26 cellular contexts compared by ENCODE assay signal in genomic region chr10:132698211-132698751, GRCh38.
DNase-seq lines count a peak whose midpoint lies in the region; ATAC-seq and TF ChIP-seq lines count a peak whose summit lies in the region.
"Had no signal": no experiment of that assay in that cellular context is flagged by ENCODE, and none has a peak within 500 bp of the region (broad histone marks: within the 10 kb centered on the region; RNA-seq: fewer than 3 reads in every experiment).

No MANE protein-coding gene starts in this region.

- peaks cover 11% of the 10 kb centered on the region for H4K20me1 ChIP-seq in neural progenitor cell (ENCODE audit: low read depth)

- H3K27me3 Mint-ChIP-seq in endodermal cell (ENCODE audit: insufficient read depth) (no peaks in the 10 kb centered on the region), neural progenitor cell (ENCODE audit: insufficient read depth, low read depth) (no peaks in the 10 kb centered on the region)
- no peaks in the 10 kb centered on the region for H3K27me3 Mint-ChIP-seq in activated naive CD8-positive, alpha-beta T cell treated with anti-CD3 and anti-CD28 coated beads, Interleukin-2, amount 50 U/mL, for 24 hours
- H3K27me3 Mint-ChIP-seq: activated CD4-positive, alpha-beta T cell treated with anti-CD3 and anti-CD28 coated beads, Interleukin-2, amount 10 ng/mL, durations not matched to agents 7 days and 5 days; activated CD8-positive, alpha-beta memory T cell treated with anti-CD3 and anti-CD28 coated beads, Interleukin-2, amount 10 ng/mL, durations not matched to agents 7 days and 5 days; CD8-positive, alpha-beta memory T cell; naive thymus-derived CD8-positive, alpha-beta T cell; stimulated activated naive CD8-positive, alpha-beta T cell treated with anti-CD3 and anti-CD28 coated beads, Interleukin-15, Interleukin-2, amounts not matched to agents 100 ng/mL and 50 ng/mL, for 24 hours had no signal

- H3K4me3 ChIP-seq in right atrium auricular region (no peak overlapping the region), endodermal cell (ENCODE audit: low read length) (no peak overlapping the region), neural progenitor cell (no peak overlapping the region)
- H3K4me3 ChIP-seq: HAP-1, tibial nerve had no signal

- no peak overlapping the region for H3K9ac ChIP-seq in endodermal cell (ENCODE audit: extremely low read depth, low read length, poor library complexity, severe bottlenecking)
- no peak overlapping the region for H3K9ac ChIP-seq in neural progenitor cell
- H3K9ac ChIP-seq: parathyroid adenoma had no signal

- H3K36me3 ChIP-seq in right atrium auricular region = peaks cover 14% of the 10 kb centered on the region
- no peaks in the 10 kb centered on the region for H3K36me3 ChIP-seq in endodermal cell (ENCODE audit: control insufficient read depth, insufficient read depth, low read length)
- no peaks in the 10 kb centered on the region for H3K36me3 ChIP-seq in neural progenitor cell
- H3K36me3 ChIP-seq: HAP-1, WERI-Rb-1 had no signal

- peaks cover 7% of the 10 kb centered on the region for H3K9me3 Mint-ChIP-seq in endodermal cell
- peaks cover 7% of the 10 kb centered on the region for H3K9me3 Mint-ChIP-seq in neural progenitor cell
- peaks cover 13% of the 10 kb centered on the region for H3K9me3 Mint-ChIP-seq in activated naive CD8-positive, alpha-beta T cell treated with anti-CD3 and anti-CD28 coated beads, Interleukin-2, amount 50 U/mL, for 24 hours

- peak; percentile 8 for DNase-seq in left cardiac atrium
- no peak for DNase-seq in right atrium auricular region (ENCODE audit: low spot score)
- peak; percentile 34 for DNase-seq in endodermal cell
- DNase-seq in neural progenitor cell (ENCODE audit: low spot score) = no peak
- no peak for DNase-seq in NCI-H524 treated with DMSO at 0.1 percent for 48 hours (lab: John Stamatoyannopoulos, UW)
- DNase-seq in anterior cingulate cortex (lab: John Stamatoyannopoulos, UW) = no peak
- no peak for DNase-seq in NCI-H748 (lab: John Stamatoyannopoulos, UW; ENCODE audit: unreplicated experiment)
- DNase-seq in activated naive CD8-positive, alpha-beta T cell treated with anti-CD3 and anti-CD28 coated beads, Interleukin-2, amount 50 U/mL, for 24 hours = no peak
- DNase-seq: activated CD4-positive, alpha-beta T cell treated with anti-CD3 and anti-CD28 coated beads, Interleukin-2, amount 10 ng/mL, durations not matched to agents 7 days and 5 days; activated CD8-positive, alpha-beta memory T cell treated with anti-CD3 and anti-CD28 coated beads, Interleukin-2, amount 10 ng/mL, durations not matched to agents 7 days and 5 days; activated naive CD4-positive, alpha-beta T cell treated with anti-CD3 and anti-CD28 coated beads, Interleukin-2, amount 50 U/mL, for 16 hours; AML-193; central memory CD4-positive, alpha-beta T cell; foreskin fibroblast; GF-D8; NCI-H2081; NCI-H345; WERI-Rb-1 had no signal

- H3K4me1 Mint-ChIP-seq in endodermal cell = no peaks in the 10 kb centered on the region
- H3K4me1 Mint-ChIP-seq in neural progenitor cell = peaks cover 8% of the 10 kb centered on the region
- H3K4me1 Mint-ChIP-seq in activated naive CD8-positive, alpha-beta T cell treated with anti-CD3 and anti-CD28 coated beads, Interleukin-2, amount 50 U/mL, for 24 hours = no peaks in the 10 kb centered on the region

- ATAC-seq in left cardiac atrium = no peak
- ATAC-seq in activated naive CD8-positive, alpha-beta T cell treated with anti-CD3 and anti-CD28 coated beads, Interleukin-2, amount 50 U/mL, for 24 hours = no peak
- ATAC-seq: activated CD8-positive, alpha-beta memory T cell treated with anti-CD3 and anti-CD28 coated beads, Interleukin-2, amount 10 ng/mL, durations not matched to agents 7 days and 5 days; left colon; naive thymus-derived CD8-positive, alpha-beta T cell had no signal

- peaks cover 0 to 11% of the 10 kb centered on the region in 2 donors for H3K4me1 ChIP-seq in right atrium auricular region
- no peaks in the 10 kb centered on the region for H3K4me1 ChIP-seq in endodermal cell (ENCODE audit: control insufficient read depth, insufficient read depth, low read length)
- no peaks in the 10 kb centered on the region for H3K4me1 ChIP-seq in neural progenitor cell
- H3K4me1 ChIP-seq: HAP-1, parathyroid adenoma had no signal

- H3K4me3 Mint-ChIP-seq in endodermal cell (no peak overlapping the region), neural progenitor cell (no peak overlapping the region)
- no peak overlapping the region for H3K4me3 Mint-ChIP-seq in activated naive CD8-positive, alpha-beta T cell treated with anti-CD3 and anti-CD28 coated beads, Interleukin-2, amount 50 U/mL, for 24 hours
- H3K4me3 Mint-ChIP-seq: activated CD4-positive, alpha-beta T cell treated with anti-CD3 and anti-CD28 coated beads, Interleukin-2, amount 10 ng/mL, durations not matched to agents 7 days and 5 days; activated CD8-positive, alpha-beta memory T cell treated with anti-CD3 and anti-CD28 coated beads, Interleukin-2, amount 10 ng/mL, durations not matched to agents 7 days and 5 days; CD8-positive, alpha-beta memory T cell; mesothelial cell of epicardium; naive thymus-derived CD8-positive, alpha-beta T cell; stimulated activated naive CD8-positive, alpha-beta T cell treated with anti-CD3 and anti-CD28 coated beads, Interleukin-15, Interleukin-2, amounts not matched to agents 100 ng/mL and 50 ng/mL, for 24 hours had no signal

- no peaks in the 10 kb centered on the region for H3K27me3 ChIP-seq in right atrium auricular region
- H3K27me3 ChIP-seq in endodermal cell (ENCODE audit: control insufficient read depth, insufficient read depth, low read length, poor library complexity, severe bottlenecking) = no peaks in the 10 kb centered on the region
- no peaks in the 10 kb centered on the region for H3K27me3 ChIP-seq in neural progenitor cell
- H3K27me3 ChIP-seq: tibial nerve had no signal

- no peak overlapping the region for H3K27ac ChIP-seq in right atrium auricular region
- H3K27ac ChIP-seq in endodermal cell (ENCODE audit: low read depth, low read length) = no peak overlapping the region
- H3K27ac ChIP-seq in neural progenitor cell = no peak overlapping the region
- H3K27ac ChIP-seq: parathyroid adenoma, WERI-Rb-1 had no signal

- intact Hi-C loops in left cardiac atrium (cut with DNase I) = no loop called here

- no peak overlapping the region for H3K4me2 ChIP-seq in neural progenitor cell

- H2AFZ ChIP-seq in neural progenitor cell (replicated peaks) = no peak overlapping the region
- H2AFZ ChIP-seq: parathyroid adenoma had no signal

- WGBS in endodermal cell (ENCODE audit: insufficient coverage in 1 of 2, insufficient read length in 1 of 2), 2 experiments = 90 to 93% methylated on average over 19 to 24 of the region's 24 CpGs

- H3K36me3 Mint-ChIP-seq in endodermal cell (ENCODE audit: low read depth) = peaks cover 3% of the 10 kb centered on the region
- peaks cover 2% of the 10 kb centered on the region for H3K36me3 Mint-ChIP-seq in neural progenitor cell
- H3K36me3 Mint-ChIP-seq in activated naive CD8-positive, alpha-beta T cell treated with anti-CD3 and anti-CD28 coated beads, Interleukin-2, amount 50 U/mL, for 24 hours (ENCODE audit: low read depth) = peaks cover 2% of the 10 kb centered on the region

- no peaks in the 10 kb centered on the region for H3K79me2 ChIP-seq in neural progenitor cell (ENCODE audit: low read depth)
- H3K79me2 ChIP-seq: parathyroid adenoma had no signal

- H3K27ac Mint-ChIP-seq in endodermal cell (peak overlapping the region; percentile 68), neural progenitor cell (peak overlapping the region; percentile 14)
- H3K27ac Mint-ChIP-seq in activated naive CD8-positive, alpha-beta T cell treated with anti-CD3 and anti-CD28 coated beads, Interleukin-2, amount 50 U/mL, for 24 hours = no peak overlapping the region
- H3K27ac Mint-ChIP-seq: activated CD4-positive, alpha-beta T cell treated with anti-CD3 and anti-CD28 coated beads, Interleukin-2, amount 10 ng/mL, durations not matched to agents 7 days and 5 days; activated CD8-positive, alpha-beta memory T cell treated with anti-CD3 and anti-CD28 coated beads, Interleukin-2, amount 10 ng/mL, durations not matched to agents 7 days and 5 days; mesothelial cell of epicardium; stimulated activated naive CD8-positive, alpha-beta T cell treated with anti-CD3 and anti-CD28 coated beads, Interleukin-15, Interleukin-2, amounts not matched to agents 100 ng/mL and 50 ng/mL, for 24 hours had no signal

- peaks cover 0 to 9% of the 10 kb centered on the region in 2 donors for H3K9me3 ChIP-seq in right atrium auricular region
- H3K9me3 ChIP-seq in endodermal cell (ENCODE audit: control insufficient read depth, low read length) = peaks cover 17% of the 10 kb centered on the region
- no peaks in the 10 kb centered on the region for H3K9me3 ChIP-seq in neural progenitor cell (ENCODE audit: low read depth)
- H3K9me3 ChIP-seq: HAP-1 had no signal

- TF ChIP-seq CTCF in right atrium auricular region (IDR thresholded peaks at IDR 0.05) = no peak
- TF ChIP-seq CTCF in endodermal cell (conservative IDR thresholded peaks at IDR 0.05) = no peak
- no peak for TF ChIP-seq CTCF in neural progenitor cell (IDR thresholded peaks at IDR 0.05)

- no peaks in the 10 kb centered on the region for H3F3A ChIP-seq in neural progenitor cell (ENCODE audit: low read depth)

Comparison
In these comparisons a context has a peak if more than half of its experiments do, and no peak if none do; other contexts are left out.
1. DNase-seq: peak in left cardiac atrium (single experiment) and endodermal cell (single experiment); none in right atrium auricular region (single experiment), neural progenitor cell (single experiment), NCI-H524 treated with DMSO at 0.1 percent for 48 hours (single experiment), anterior cingulate cortex (0 of 58), NCI-H748 (single experiment) and activated naive CD8-positive, alpha-beta T cell treated with anti-CD3 and anti-CD28 coated beads, Interleukin-2, amount 50 U/mL, for 24 hours (single experiment).